ENCODE assay signal across 8 cellular contexts in the genomic region with DNA sequence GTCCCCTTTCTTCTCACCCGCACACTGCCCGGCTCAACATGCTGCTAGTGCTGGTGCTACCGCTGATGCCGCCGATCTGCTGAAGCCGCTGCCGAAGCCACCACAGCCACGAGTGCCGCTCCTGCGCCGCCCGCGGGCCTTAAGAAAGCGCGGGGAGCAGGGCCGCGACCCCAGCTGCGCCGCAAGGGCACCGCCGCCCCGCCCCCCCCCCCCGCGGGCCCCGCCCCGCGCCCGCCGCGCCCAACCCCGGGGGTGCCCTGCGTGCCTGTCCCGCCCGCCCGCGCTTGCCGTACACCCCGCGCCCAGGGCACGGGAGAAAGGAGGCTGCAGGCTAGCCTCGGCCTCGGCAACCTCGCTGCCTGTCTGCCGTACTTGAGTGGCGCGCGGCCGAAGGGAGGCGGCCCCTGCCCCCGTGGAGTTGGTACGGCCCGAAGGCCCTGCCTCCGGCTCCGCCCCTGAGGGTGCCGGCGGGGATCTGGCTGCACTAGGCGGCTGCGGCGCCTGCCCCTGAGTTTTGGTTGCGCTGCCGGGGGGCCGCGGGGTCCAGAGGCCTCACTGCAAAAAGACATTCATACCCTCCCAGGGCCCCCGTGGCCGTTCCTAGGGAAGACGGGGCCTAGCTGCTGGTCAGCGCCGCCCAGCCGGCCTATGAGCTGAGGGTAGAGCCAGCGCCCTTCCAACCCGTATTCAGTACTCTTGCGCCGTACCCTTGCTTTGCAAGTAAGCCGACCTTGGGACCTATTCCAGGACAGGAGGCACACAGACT. TPM values are rescaled to one million over a fixed set of nuclear protein-coding genes. Genes with fewer than 3 reads are reported as not detected.
DNase-seq lines count a peak whose midpoint lies in the region; ATAC-seq and TF ChIP-seq lines count a peak whose summit lies in the region.

A gene (minus strand): TSS at position 114 of the 766 bp plus-strand sequence. CDS start 74 bp downstream, at position 40.

- H3K4me1 Mint-ChIP-seq in activated T-helper 17 cell treated with anti-CD3 and anti-CD28 coated beads, Interleukin-2, amount 50 U/mL, for 72 hours = peaks cover 29% of the 10 kb centered on the region
- H3K4me1 Mint-ChIP-seq in natural killer cell = peaks cover 32 to 36% of the 10 kb centered on the region in 2 donors

- TF ChIP-seq CTCF in natural killer cell (IDR thresholded peaks at IDR 0.05) = no peak

- peaks cover 34% of the 10 kb centered on the region for H3K36me3 Mint-ChIP-seq in activated T-helper 17 cell treated with anti-CD3 and anti-CD28 coated beads, Interleukin-2, amount 50 U/mL, for 72 hours (ENCODE audit: low read depth)
- no peaks in the 10 kb centered on the region for H3K36me3 Mint-ChIP-seq in natural killer cell

- no peaks in the 10 kb centered on the region for H3K27me3 Mint-ChIP-seq in activated T-helper 17 cell treated with anti-CD3 and anti-CD28 coated beads, Interleukin-2, amount 50 U/mL, for 72 hours
- no peaks in the 10 kb centered on the region for H3K27me3 Mint-ChIP-seq in natural killer cell (ENCODE audit: low read depth in 2 of 2)

- H3K27ac ChIP-seq in Karpas-422 (ENCODE audit: low read length) = peak within 1 kb of the TSS; percentile 62

- ATAC-seq in GM21825 (IDR thresholded peaks at IDR 0.05; ENCODE audit: unreplicated experiment) = peak; percentile 76
- ATAC-seq in activated T-helper 17 cell treated with anti-CD3 and anti-CD28 coated beads, Interleukin-2, amount 50 U/mL, for 72 hours (replicated peaks) = peak; percentile 79
- ATAC-seq in natural killer cell = peak; percentile 83 to 88 (median 84)

- peak within 1 kb of the TSS; percentile 84 for H3K27ac Mint-ChIP-seq in activated T-helper 17 cell treated with anti-CD3 and anti-CD28 coated beads, Interleukin-2, amount 50 U/mL, for 72 hours
- H3K27ac Mint-ChIP-seq in natural killer cell = peak within 1 kb of the TSS; percentile 58 to 90

- DNase-seq in Daoy (ENCODE audit: low read depth) (peak; percentile 93), Karpas-422 (peak; percentile 95), RPMI8226 (peak; percentile 94), fibroblast of peridontal ligament (ENCODE audit: extremely low read depth) (peak; percentile 75), natural killer cell (peak; percentile 83)
- DNase-seq in stimulated activated naive CD4-positive, alpha-beta T cell treated with Interleukin-2 at 50 U/mL for 16 hours (lab: John Stamatoyannopoulos, UW) = peak; percentile 84

- peaks cover 5% of the 10 kb centered on the region; the same call in 1 of the 2 replicates for H3K36me3 ChIP-seq in Karpas-422 (ENCODE audit: insufficient read depth, low read length)

- peaks cover 41% of the 10 kb centered on the region for H3K79me2 ChIP-seq in Karpas-422 (ENCODE audit: low read length)

- peaks cover 7% of the 10 kb centered on the region for H4K20me1 ChIP-seq in Karpas-422 (ENCODE audit: insufficient read depth, low read depth, low read length)

- peak within 1 kb of the TSS; percentile 97 for H3K4me2 ChIP-seq in Karpas-422 (ENCODE audit: low read depth, low read length, poor library complexity, severe bottlenecking)

- intact Hi-C loops in natural killer cell (cut with micrococcal nuclease) = loop anchor here (1.0 to 10.0 kb wide), 4 partner anchors 33 to 281 kb away; a partner anchor contains a TSS

- H3K9me2 ChIP-seq in Karpas-422 (replicated peaks; ENCODE audit: insufficient read depth, low read length) = no peaks in the 10 kb centered on the region

- H3K4me3 ChIP-seq in Karpas-422 (ENCODE audit: low read length) = peak within 1 kb of the TSS; percentile 81

- H3K4me3 Mint-ChIP-seq in activated T-helper 17 cell treated with anti-CD3 and anti-CD28 coated beads, Interleukin-2, amount 50 U/mL, for 72 hours = peak within 1 kb of the TSS; percentile 80
- peak within 1 kb of the TSS; percentile 90 for H3K4me3 Mint-ChIP-seq in natural killer cell

- no peaks in the 10 kb centered on the region for H3K27me3 ChIP-seq in Karpas-422 (ENCODE audit: low read length)

- no peaks in the 10 kb centered on the region for H3K9me3 ChIP-seq in Karpas-422 (ENCODE audit: low read length)

- no peaks in the 10 kb centered on the region for H3K9me3 Mint-ChIP-seq in activated T-helper 17 cell treated with anti-CD3 and anti-CD28 coated beads, Interleukin-2, amount 50 U/mL, for 72 hours
- no peaks in the 10 kb centered on the region for H3K9me3 Mint-ChIP-seq in natural killer cell

- H2AFZ ChIP-seq in Karpas-422 (ENCODE audit: low read length) = peak within 1 kb of the TSS; percentile 54; the same call in 1 of the 2 replicates

- peak within 1 kb of the TSS; percentile 83 for H3K9ac ChIP-seq in Karpas-422 (ENCODE audit: low read length)

- peaks cover 28% of the 10 kb centered on the region for H3K4me1 ChIP-seq in Karpas-422 (ENCODE audit: low read length)

RNA-seq across cellular contexts. Expression of the gene that starts here (rescaled TPM):
- total RNA-seq in Daoy (2014; rRNA removed; shearing (Covaris generic)) = 244 and 253 TPM in 2 replicates
- total RNA-seq in Karpas-422 (2014; rRNA removed; shearing (Covaris generic); ENCODE audit: low replicate concordance) = 41.0 and 49.6 TPM in 2 replicates
- 100 to 1,000 TPM; 110 to 112 TPM for total RNA-seq in activated T-helper 17 cell treated with anti-CD3 and anti-CD28 coated beads, Interleukin-2, amount 50 U/mL, for 72 hours
- 100 to 1,000 TPM in 2 of 3 donors, 10 to 100 TPM in 1; 81.3 to 156 (median 138) TPM for total RNA-seq in natural killer cell

Comparison
In these comparisons a context has a peak if more than half of its experiments do, and no peak if none do; other contexts are left out.
1. Peak in every context shown above with its lines: DNase-seq, ATAC-seq, H3K4me3 ChIP-seq and H3K27ac ChIP-seq.